ENCODE assay signal across 1 cellular context in genomic region chr11:118241191-118242098, GRCh38.
TF ChIP-seq lines count a peak whose summit lies in the region.

No MANE protein-coding gene starts in this region.

TF ChIP-seq in K562, 482 proteins besides CTCF, POLR2A, EP300 and RAD21 (continued from another document and continues in another):
- TF ChIP-seq ZNF639 (CRISPR knock-in tag; conservative IDR thresholded peaks at IDR 0.05 in 1 of 2, IDR thresholded peaks at IDR 0.05 in 1 of 2) (peak in 1 of 2 experiments; percentile 71; a peak in 2 of 4 replicates), HSF4 (CRISPR knock-in tag; IDR thresholded peaks at IDR 0.05; ENCODE audit: borderline replicate concordance) (no peak), E2F4 (CRISPR knock-in tag; IDR thresholded peaks at IDR 0.05; ENCODE audit: low read depth) (no peak), SMARCB1 (IDR thresholded peaks at IDR 0.05; ENCODE audit: insufficient read length, low read depth) (no peak), MTA1 (IDR thresholded peaks at IDR 0.05; ENCODE audit: borderline replicate concordance) (peak; percentile 94), POLR3G (IDR thresholded peaks at IDR 0.05; ENCODE audit: extremely low read depth, insufficient read length, insufficient replicate concordance) (no peak), ZNF512 (tag; IDR thresholded peaks at IDR 0.05) (no peak), OTX1 (CRISPR knock-in tag; IDR thresholded peaks at IDR 0.05) (no peak), ZNF609 (CRISPR knock-in tag; IDR thresholded peaks at IDR 0.05; ENCODE audit: borderline replicate concordance) (no peak), HES1 (IDR thresholded peaks at IDR 0.05; ENCODE audit: low read depth) (peak; percentile 89), CHAMP1 (IDR thresholded peaks at IDR 0.05) (peak; percentile 92), MTA3 (IDR thresholded peaks at IDR 0.05; ENCODE audit: borderline replicate concordance) (peak; percentile 66; the same call in 1 of the 2 replicates), TAF15 (IDR thresholded peaks at IDR 0.05; ENCODE audit: low read depth, low read length) (no peak), MECOM (CRISPR knock-in tag; IDR thresholded peaks at IDR 0.05) (0 out of 2 replicates have a peak, but pooled peaks have one; percentile 39), NELFE (IDR thresholded peaks at IDR 0.05; ENCODE audit: insufficient read depth, insufficient read length) (no peak), TCF7L2 (IDR thresholded peaks at IDR 0.05; ENCODE audit: low read depth, low read length) (peak; percentile 71; the same call in 1 of the 2 replicates), ZNF668 (CRISPR knock-in tag; IDR thresholded peaks at IDR 0.05) (no peak), NFIC (IDR thresholded peaks at IDR 0.05) (peak; percentile 87), ATF1 (CRISPR knock-in tag; IDR thresholded peaks at IDR 0.05) (no peak), ATF1 (tag; IDR thresholded peaks at IDR 0.05) (peak; percentile 54), KLF6 (CRISPR knock-in tag; IDR thresholded peaks at IDR 0.05; ENCODE audit: borderline replicate concordance) (peak; percentile 38; the same call in 1 of the 2 replicates), RBBP5 (IDR thresholded peaks at IDR 0.05; ENCODE audit: borderline replicate concordance, insufficient read depth, low read length, poor library complexity, severe bottlenecking) (peak; percentile 63), TCF3 (CRISPR knock-in tag; IDR thresholded peaks at IDR 0.05) (peak; percentile 97), CREB1 (IDR thresholded peaks at IDR 0.05) (peak; percentile 8; the same call in 1 of the 2 replicates), CREB1 (CRISPR knock-in tag; IDR thresholded peaks at IDR 0.05) (no peak), POLR2AphosphoS5 (IDR thresholded peaks at IDR 0.05; ENCODE audit: control insufficient read depth, insufficient read depth, low read depth, low read length) (peak; percentile 84), ZNF384 (IDR thresholded peaks at IDR 0.05; ENCODE audit: low read depth, low read length) (0 out of 2 replicates have a peak, but pooled peaks have one; percentile 20), SAFB2 (IDR thresholded peaks at IDR 0.05; ENCODE audit: borderline replicate concordance, low read depth, low read length, severe bottlenecking) (no peak), MYNN (IDR thresholded peaks at IDR 0.05) (0 out of 2 replicates have a peak, but pooled peaks have one; percentile 73), MYNN (CRISPR knock-in tag; IDR thresholded peaks at IDR 0.05) (no peak), ATF6 (CRISPR knock-in tag; IDR thresholded peaks at IDR 0.05) (no peak), CXXC5 (CRISPR knock-in tag; IDR thresholded peaks at IDR 0.05) (peak; percentile 60), ZMIZ1 (IDR thresholded peaks at IDR 0.05; ENCODE audit: low read depth in 2 of 2, low read length in 2 of 2) (peak in 1 of 2 experiments; percentile 94; a peak in 2 of 4 replicates), ZC3H11A (IDR thresholded peaks at IDR 0.05; ENCODE audit: low read depth, low read length) (0 out of 2 replicates have a peak, but pooled peaks have one; percentile 75), ZNF224 (CRISPR knock-in tag; IDR thresholded peaks at IDR 0.05) (no peak), SMAD4 (CRISPR knock-in tag; conservative IDR thresholded peaks at IDR 0.05) (peak; percentile 79; the same call in 1 of the 2 replicates), BCOR (IDR thresholded peaks at IDR 0.05) (peak; percentile 90), GABPB2 (CRISPR knock-in tag; conservative IDR thresholded peaks at IDR 0.05) (no peak), BRD9 (IDR thresholded peaks at IDR 0.05; ENCODE audit: low read depth, partially characterized antibody) (peak; percentile 19), COPS2 (conservative IDR thresholded peaks at IDR 0.05) (no peak)
- TF ChIP-seq, protein P1, sequence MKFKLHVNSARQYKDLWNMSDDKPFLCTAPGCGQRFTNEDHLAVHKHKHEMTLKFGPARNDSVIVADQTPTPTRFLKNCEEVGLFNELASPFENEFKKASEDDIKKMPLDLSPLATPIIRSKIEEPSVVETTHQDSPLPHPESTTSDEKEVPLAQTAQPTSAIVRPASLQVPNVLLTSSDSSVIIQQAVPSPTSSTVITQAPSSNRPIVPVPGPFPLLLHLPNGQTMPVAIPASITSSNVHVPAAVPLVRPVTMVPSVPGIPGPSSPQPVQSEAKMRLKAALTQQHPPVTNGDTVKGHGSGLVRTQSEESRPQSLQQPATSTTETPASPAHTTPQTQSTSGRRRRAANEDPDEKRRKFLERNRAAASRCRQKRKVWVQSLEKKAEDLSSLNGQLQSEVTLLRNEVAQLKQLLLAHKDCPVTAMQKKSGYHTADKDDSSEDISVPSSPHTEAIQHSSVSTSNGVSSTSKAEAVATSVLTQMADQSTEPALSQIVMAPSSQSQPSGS (CRISPR knock-in tag; IDR thresholded peaks at IDR 0.05) = no peak
